Comparison of ENCODE assay signal across 18 cellular contexts in the genomic region with DNA sequence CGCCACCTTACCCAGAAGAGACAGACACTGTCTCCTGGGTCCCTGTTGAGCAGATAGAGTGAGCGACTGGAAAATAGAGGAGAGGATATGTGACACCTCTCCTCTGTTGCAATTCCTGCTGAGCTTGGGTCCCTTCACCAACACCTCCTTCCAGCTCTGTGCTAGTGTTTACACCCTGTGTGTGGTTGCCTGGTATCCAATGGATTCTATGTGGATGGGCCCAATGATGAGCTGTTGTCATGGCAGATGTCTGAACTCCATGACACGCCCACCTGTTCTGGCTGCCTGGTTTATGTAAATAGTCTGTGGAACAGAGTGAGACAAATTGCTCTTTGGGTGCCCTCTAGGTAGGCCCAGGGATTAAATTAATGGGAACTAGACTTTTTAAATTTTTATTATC. TPM values are rescaled to one million over a fixed set of nuclear protein-coding genes. Genes with fewer than 3 reads are reported as not detected.
A peak's percentile ranks its signal among the peaks of the same experiment; 100 is the strongest.
DNase-seq lines count a peak whose midpoint lies in the region; ATAC-seq, FAIRE-seq and TF ChIP-seq lines count a peak whose summit lies in the region.
"Had no signal": no experiment of that assay in that cellular context is flagged by ENCODE, and none has a peak within 500 bp of the region (broad histone marks: within the 10 kb centered on the region; RNA-seq: fewer than 3 reads in every experiment).

No MANE protein-coding gene starts in this region.

- H3K27ac Mint-ChIP-seq in activated CD4-positive, alpha-beta T cell treated with anti-CD3 and anti-CD28 coated beads for 36 hours = no peak overlapping the region

- no peak for TF ChIP-seq CTCF in Panc1 (IDR thresholded peaks at IDR 0.05)
- no peak for TF ChIP-seq CTCF in kidney (IDR thresholded peaks at IDR 0.05; ENCODE audit: borderline replicate concordance, extremely low read depth, insufficient read depth)

- no peaks in the 10 kb centered on the region for H3K9me2 ChIP-seq in GM23248 (ENCODE audit: insufficient read depth)

- in situ Hi-C loops in GM23248 (cut with MboI) = no loop called here
- in situ Hi-C loops in Panc1 (cut with HindIII; ENCODE audit: low pct_unique_long_range_greater_than_20kb, low sequenced_read_pairs) = no loop called here

- H3K9ac ChIP-seq in BLaER1 treated with 17β-estradiol and CSF1 and Interleukin-3, amounts not matched to agents 10 nM and 100 nM = peak overlapping the region in 1 of 11 experiments; percentile 70; a peak in 1 of 22 replicates
- H3K9ac ChIP-seq in GM23248 (no peak overlapping the region), kidney (ENCODE audit: low read length in 2 of 2) (no peak overlapping the region)

- no peaks in the 10 kb centered on the region for H3K9me3 ChIP-seq in BLaER1 treated with 17β-estradiol and CSF1 and Interleukin-3, amounts not matched to agents 10 nM and 100 nM (replicated peaks in 1 of 11)
- H3K9me3 ChIP-seq in GM23248 (ENCODE audit: low read depth) (no peaks in the 10 kb centered on the region), Panc1 (ENCODE audit: control insufficient read depth, insufficient read depth, low read depth, low read length) (no peaks in the 10 kb centered on the region), kidney (ENCODE audit: control insufficient read depth in 1 of 2, low read length in 2 of 2) (no peaks in the 10 kb centered on the region)

- BruUV-seq in Panc1 (replicated peaks; lab: Mats Ljungman, UMichigan) = no TSS peak

- H3K79me2 ChIP-seq in GM23248 (ENCODE audit: insufficient read depth) = peaks cover 23% of the 10 kb centered on the region

- no peaks in the 10 kb centered on the region for H3K4me1 Mint-ChIP-seq in activated CD4-positive, alpha-beta T cell treated with anti-CD3 and anti-CD28 coated beads for 36 hours
- H3K4me1 Mint-ChIP-seq: IgD-negative memory B cell had no signal

- no peak overlapping the region for H3K4me3 ChIP-seq in BLaER1 treated with 17β-estradiol and CSF1 and Interleukin-3, amounts not matched to agents 10 nM and 100 nM
- no peak overlapping the region for H3K4me3 ChIP-seq in GM23248
- H3K4me3 ChIP-seq in Panc1 (ENCODE audit: low read depth in 2 of 2, low read length in 2 of 2) = no peak overlapping the region
- H3K4me3 ChIP-seq in kidney (ENCODE audit: low read length in 2 of 2) = no peak overlapping the region
- H3K4me3 ChIP-seq: hepatocyte had no signal

- H3K4me2 ChIP-seq in BLaER1 treated with 17β-estradiol and CSF1 and Interleukin-3, amounts not matched to agents 10 nM and 100 nM = peak overlapping the region in 7 of 11 experiments; percentile 59 to 84 (median 72); a peak in 11 of 22 replicates
- no peak overlapping the region for H3K4me2 ChIP-seq in GM23248 (ENCODE audit: unreplicated experiment)
- H3K4me2 ChIP-seq: hepatocyte had no signal

- no peak overlapping the region for H3K4me3 Mint-ChIP-seq in activated CD4-positive, alpha-beta T cell treated with anti-CD3 and anti-CD28 coated beads for 36 hours
- H3K4me3 Mint-ChIP-seq: IgD-negative memory B cell had no signal

- peaks cover 68% of the 10 kb centered on the region for H3F3A ChIP-seq in GM23248 (ENCODE audit: insufficient read depth)

- CTCF ChIA-PET in Panc1 (lab: Charles Lee) = no interaction called here
- CTCF ChIA-PET in activated CD4-positive, alpha-beta T cell treated with anti-CD3 and anti-CD28 coated beads for 36 hours (lab: Charles Lee) = interaction anchor here (1.4 kb wide), 1 partner anchor 9 kb away, joined by 4 read pairs; no protein-coding TSS in a partner anchor

- DNase-seq in GM23248 = peak; percentile 47
- no peak for DNase-seq in Panc1 (ENCODE audit: low read depth, low spot score)
- peak; percentile 24 for DNase-seq in kidney
- no peak for DNase-seq in SIG-M5 (lab: John Stamatoyannopoulos, UW)
- DNase-seq in stimulated activated naive CD4-positive, alpha-beta T cell treated with Interleukin-2 at 50 U/mL for 16 hours (lab: John Stamatoyannopoulos, UW) = no peak
- DNase-seq in activated CD4-positive, alpha-beta T cell treated with anti-CD3 and anti-CD28 coated beads for 36 hours = no peak
- DNase-seq: activated CD4-positive, CD25-positive, alpha-beta regulatory T cell treated with anti-CD3 and anti-CD28 coated beads, Interleukin-2, amount 50 U/mL, for 72 hours; NCI-H1105 treated with DMSO at 0.1 percent for 48 hours; OCI-M1; small intestine; T-helper 1 cell had no signal

- H4K20me1 ChIP-seq in BLaER1 treated with 17β-estradiol and CSF1 and Interleukin-3, amounts not matched to agents 10 nM and 100 nM = peaks cover 10 to 100% (median 69%) of the 10 kb centered on the region in 11 experiments; a peak in 21 of 22 replicates
- no peaks in the 10 kb centered on the region; the same call in 1 of the 2 replicates for H4K20me1 ChIP-seq in GM23248 (ENCODE audit: insufficient read depth)

- peaks cover 73% of the 10 kb centered on the region for H3K36me3 Mint-ChIP-seq in activated CD4-positive, alpha-beta T cell treated with anti-CD3 and anti-CD28 coated beads for 36 hours (ENCODE audit: low read depth)

- POLR2A ChIA-PET in Panc1 (lab: Charles Lee) = interaction anchor here (0.6 to 0.7 kb wide), 3 partner anchors 24 to 295 kb away, joined by 3 to 20 read pairs (median 8); no protein-coding TSS in a partner anchor
- POLR2A ChIA-PET in activated CD4-positive, alpha-beta T cell treated with anti-CD3 and anti-CD28 coated beads for 36 hours (lab: Charles Lee) = interaction anchor here (0.6 kb wide), 1 partner anchor 149 kb away, joined by 3 read pairs; no protein-coding TSS in a partner anchor

- H3K27me3 Mint-ChIP-seq in activated CD4-positive, alpha-beta T cell treated with anti-CD3 and anti-CD28 coated beads for 36 hours = no peaks in the 10 kb centered on the region
- H3K27me3 Mint-ChIP-seq: IgD-negative memory B cell had no signal

- no peaks in the 10 kb centered on the region for H3K9me3 Mint-ChIP-seq in activated CD4-positive, alpha-beta T cell treated with anti-CD3 and anti-CD28 coated beads for 36 hours (ENCODE audit: low read depth)
- H3K9me3 Mint-ChIP-seq: IgD-negative memory B cell had no signal

- ATAC-seq in Panc1 (peak; percentile 43; the same call in 1 of the 2 replicates), HG02759 (IDR thresholded peaks at IDR 0.05; ENCODE audit: unreplicated experiment) (no peak)
- ATAC-seq in activated CD4-positive, alpha-beta T cell treated with anti-CD3 and anti-CD28 coated beads for 36 hours = no peak

- H3K36me3 ChIP-seq in BLaER1 treated with 17β-estradiol and CSF1 and Interleukin-3, amounts not matched to agents 10 nM and 100 nM = peaks cover 95 to 100% (median 100%) of the 10 kb centered on the region in 11 experiments
- H3K36me3 ChIP-seq in GM23248 (ENCODE audit: low read depth) = peaks cover 90% of the 10 kb centered on the region
- H3K36me3 ChIP-seq in Panc1 (ENCODE audit: control insufficient read depth, insufficient read depth, low read length) = peaks cover 47% of the 10 kb centered on the region
- peaks cover 76 to 91% of the 10 kb centered on the region in 2 donors for H3K36me3 ChIP-seq in kidney (ENCODE audit: control insufficient read depth in 1 of 2, insufficient read depth in 2 of 2, low read length in 2 of 2)

- intact Hi-C loops in Panc1 (cut with micrococcal nuclease; ENCODE audit: unreplicated experiment) (no loop called here), kidney (cut with DNase I) (no loop called here)
- intact Hi-C loops in activated CD4-positive, alpha-beta T cell treated with anti-CD3 and anti-CD28 coated beads for 36 hours (cut with DNase I, micrococcal nuclease) = no loop called here

- peak overlapping the region in 8 of 11 experiments; percentile 65 to 87 (median 78); a peak in 6 of 22 replicates for H3K27ac ChIP-seq in BLaER1 treated with 17β-estradiol and CSF1 and Interleukin-3, amounts not matched to agents 10 nM and 100 nM
- H3K27ac ChIP-seq in GM23248 = no peak overlapping the region
- no peak overlapping the region for H3K27ac ChIP-seq in Panc1 (ENCODE audit: low read length)
- H3K27ac ChIP-seq in kidney (ENCODE audit: low read depth in 2 of 2, low read length in 2 of 2) = no peak overlapping the region
- H3K27ac ChIP-seq: hepatocyte, neutrophil had no signal

- 89 to 93% methylated on average over 3 of the region's 3 CpGs for WGBS in GM23248 (ENCODE audit: low coverage in 1 of 2, low lambda C conversion rate in 2 of 2, missing lambda C conversion rate in 2 of 2), 2 experiments

- no peak overlapping the region for H2AFZ ChIP-seq in GM23248
- H2AFZ ChIP-seq: hepatocyte had no signal

- no peak for FAIRE-seq in kidney (lab: Jason Lieb, UNC)
- FAIRE-seq: G401.6, GM19239, small intestine had no signal

- peaks cover 28 to 56% (median 52%) of the 10 kb centered on the region in 10 experiments for H3K4me1 ChIP-seq in BLaER1 treated with 17β-estradiol and CSF1 and Interleukin-3, amounts not matched to agents 10 nM and 100 nM
- H3K4me1 ChIP-seq in GM23248 (ENCODE audit: insufficient read depth) (no peaks in the 10 kb centered on the region), Panc1 (ENCODE audit: control insufficient read depth, insufficient read depth, low read length) (no peaks in the 10 kb centered on the region), kidney (ENCODE audit: control insufficient read depth in 1 of 2, insufficient read depth in 1 of 2, low read depth in 1 of 2, low read length in 2 of 2) (no peaks in the 10 kb centered on the region)

- H3K27me3 ChIP-seq in BLaER1 treated with 17β-estradiol and CSF1 and Interleukin-3, amounts not matched to agents 10 nM and 100 nM = no peaks in the 10 kb centered on the region
- H3K27me3 ChIP-seq in GM23248 (replicated peaks; ENCODE audit: insufficient read depth) = no peaks in the 10 kb centered on the region
- no peaks in the 10 kb centered on the region for H3K27me3 ChIP-seq in Panc1 (ENCODE audit: control insufficient read depth, insufficient read depth, low read length)
- H3K27me3 ChIP-seq: hepatocyte, neutrophil had no signal

RNA-seq across cellular contexts. Expression of a gene that starts 23.7 kb away (rescaled TPM):
- 86.1 and 152 TPM in 2 replicates for total RNA-seq in GM23248 (2014; rRNA removed; shearing (Covaris generic))
- 44.5 and 55.0 TPM in 2 replicates for polyA plus RNA-seq in GM23248 (2016; fragmentation: Nextera tagmentation; extraction: Ambion mirVana)
- total RNA-seq in Panc1 (2021; ENCODE audit: unreplicated experiment) = 86.6 TPM
- 87.8 TPM for polyA plus RNA-seq in Panc1 (2012; ENCODE audit: insufficient read length)
- 149 TPM for total RNA-seq in kidney
- polyA plus RNA-seq in kidney (ENCODE audit: insufficient read depth, low read depth, low replicate concordance) = 51.0 TPM
- 100 to 1,000 TPM; 118 to 131 TPM for total RNA-seq in activated CD4-positive, alpha-beta T cell treated with anti-CD3 and anti-CD28 coated beads for 36 hours

RNA-seq across cellular contexts. Expression of a gene that starts 42.7 kb away (rescaled TPM):
- total RNA-seq in GM23248 (2014; rRNA removed; shearing (Covaris generic)) = 3.2 and 3.5 TPM in 2 replicates
- 0.25 and 0.54 TPM in 2 replicates for polyA plus RNA-seq in GM23248 (2016; fragmentation: Nextera tagmentation; extraction: Ambion mirVana)
- total RNA-seq in Panc1 (2021; ENCODE audit: unreplicated experiment) = 69.6 TPM
- polyA plus RNA-seq in Panc1 (2012; ENCODE audit: insufficient read length) = 104 TPM
- total RNA-seq in kidney = 39.9 TPM
- polyA plus RNA-seq in kidney (ENCODE audit: insufficient read depth, low read depth, low replicate concordance) = 36.7 TPM
- total RNA-seq in activated CD4-positive, alpha-beta T cell treated with anti-CD3 and anti-CD28 coated beads for 36 hours = under 1 TPM; 0.25 to 0.46 TPM
- polyA plus RNA-seq: IgD-negative memory B cell had no signal

Comparison
In these comparisons a context has a peak if more than half of its experiments do, and no peak if none do; other contexts are left out.
1. H3K27ac ChIP-seq: peak in BLaER1 treated with 17β-estradiol and CSF1 and Interleukin-3, amounts not matched to agents 10 nM and 100 nM (8 of 11); none in GM23248 (single experiment), Panc1 (single experiment) and kidney (0 of 2).
2. DNase-seq: peak in GM23248 (single experiment) and kidney (single experiment); none in Panc1 (single experiment), SIG-M5 (single experiment), stimulated activated naive CD4-positive, alpha-beta T cell treated with Interleukin-2 at 50 U/mL for 16 hours (single experiment) and activated CD4-positive, alpha-beta T cell treated with anti-CD3 and anti-CD28 coated beads for 36 hours (single experiment).